In genomic region chr2:42168459-42169099, GRCh38 we compare ENCODE assay signal across 9 cellular contexts. TPM values are rescaled to one million over a fixed set of nuclear protein-coding genes. Genes with fewer than 3 reads are reported as not detected.
DNase-seq lines count a peak whose midpoint lies in the region; ATAC-seq, FAIRE-seq and TF ChIP-seq lines count a peak whose summit lies in the region.
"Had no signal": no experiment of that assay in that cellular context is flagged by ENCODE, and none has a peak within 500 bp of the region (broad histone marks: within the 10 kb centered on the region; RNA-seq: fewer than 3 reads in every experiment).

No MANE protein-coding gene starts in this region.

- H3K4me2 ChIP-seq in astrocyte (ENCODE audit: low read length) = peak overlapping the region; percentile 80
- peak overlapping the region; percentile 48 for H3K4me2 ChIP-seq in HepG2 (ENCODE audit: low read depth, low read length)

- H3K4me1 Mint-ChIP-seq in activated CD8-positive, alpha-beta T cell treated with anti-CD3 and anti-CD28 coated beads, Interleukin-2, amount 10 ng/mL, durations not matched to agents 7 days and 5 days (ENCODE audit: low read depth) = peaks cover 20% of the 10 kb centered on the region
- peaks cover 20% of the 10 kb centered on the region for H3K4me1 Mint-ChIP-seq in activated CD8-positive, alpha-beta T cell treated with anti-CD3 and anti-CD28 coated beads for 36 hours (ENCODE audit: low read depth)
- peaks cover 10% of the 10 kb centered on the region for H3K4me1 Mint-ChIP-seq in astrocyte (ENCODE audit: low read depth, unreplicated experiment)

- H3K4me3 ChIP-seq in astrocyte (ENCODE audit: insufficient read depth, low read depth, low read length) = peak overlapping the region; percentile 48
- H3K4me3 ChIP-seq in HepG2 (replicated peaks in 1 of 3; ENCODE audit: insufficient read depth in 1 of 3, low read depth in 2 of 3, low read length in 3 of 3) = peak overlapping the region in 1 of 3 experiments; percentile 11; a peak in 1 of 6 replicates
- peak overlapping the region; percentile 45 for H3K4me3 ChIP-seq in thoracic aorta

- ATAC-seq in activated CD8-positive, alpha-beta T cell treated with anti-CD3 and anti-CD28 coated beads, Interleukin-2, amount 10 ng/mL, durations not matched to agents 7 days and 5 days = no peak
- ATAC-seq in activated CD8-positive, alpha-beta T cell treated with anti-CD3 and anti-CD28 coated beads for 36 hours = no peak
- ATAC-seq in HepG2 = no peak
- no peak for ATAC-seq in thoracic aorta (ENCODE audit: insufficient number of reproducible peaks, low FRiP score, low read depth)

- CTCF ChIA-PET in activated CD8-positive, alpha-beta T cell treated with anti-CD3 and anti-CD28 coated beads, Interleukin-2, amount 10 ng/mL, durations not matched to agents 7 days and 5 days (lab: Charles Lee) = interaction anchor here (0.9 to 1.3 kb wide), 2 partner anchors 26 to 73 kb away, joined by 3 to 6 read pairs; no protein-coding TSS in a partner anchor
- CTCF ChIA-PET in activated CD8-positive, alpha-beta T cell treated with anti-CD3 and anti-CD28 coated beads for 36 hours (lab: Charles Lee) = interaction anchor here (0.8 to 1.6 kb wide), 3 partner anchors 14 to 63 kb away, joined by 3 to 5 read pairs (median 3); no protein-coding TSS in a partner anchor
- CTCF ChIA-PET in HepG2 (lab: Yijun Ruan, JAX; ENCODE audit: low intra/inter-chr PET ratio, low total read pairs) = no interaction called here

- H3K9me3 ChIP-seq in astrocyte (ENCODE audit: insufficient read depth, low read depth, low read length) (no peaks in the 10 kb centered on the region), HepG2 (ENCODE audit: low read length) (no peaks in the 10 kb centered on the region), thoracic aorta (no peaks in the 10 kb centered on the region)
- H3K9me3 ChIP-seq: BE2C had no signal

- H3K4me1 ChIP-seq in astrocyte (ENCODE audit: insufficient read depth, low read length) (peaks cover 14% of the 10 kb centered on the region), HepG2 (ENCODE audit: insufficient read depth, low read length) (peaks cover 38% of the 10 kb centered on the region), thoracic aorta (ENCODE audit: control insufficient read depth in 1 of 2, low read depth in 2 of 2) (peaks cover 18 to 44% of the 10 kb centered on the region in 2 donors)

- H3K27me3 Mint-ChIP-seq in activated CD8-positive, alpha-beta T cell treated with anti-CD3 and anti-CD28 coated beads, Interleukin-2, amount 10 ng/mL, durations not matched to agents 7 days and 5 days (ENCODE audit: low read depth) = peaks cover 2% of the 10 kb centered on the region
- no peaks in the 10 kb centered on the region for H3K27me3 Mint-ChIP-seq in activated CD8-positive, alpha-beta T cell treated with anti-CD3 and anti-CD28 coated beads for 36 hours
- no peaks in the 10 kb centered on the region for H3K27me3 Mint-ChIP-seq in astrocyte (ENCODE audit: low read depth, unreplicated experiment)

- no TSS peak for BruUV-seq in HepG2 (replicated peaks; lab: Mats Ljungman, UMichigan)

- TF ChIP-seq POLR2A in HepG2 (IDR thresholded peaks at IDR 0.05; ENCODE audit: insufficient read depth in 1 of 2, low read depth in 2 of 2, low read length in 2 of 2) = no peak

- no peaks in the 10 kb centered on the region for H3K36me3 ChIP-seq in astrocyte (ENCODE audit: insufficient read depth, low read length)
- peaks cover 1 to 22% of the 10 kb centered on the region in 2 experiments; a peak in 3 of 5 replicates for H3K36me3 ChIP-seq in HepG2 (replicated peaks in 1 of 2; ENCODE audit: control insufficient read depth in 1 of 2, insufficient read depth in 2 of 2, low read length in 2 of 2)
- no peaks in the 10 kb centered on the region for H3K36me3 ChIP-seq in thoracic aorta

- H3K27ac ChIP-seq in astrocyte (ENCODE audit: low read depth, low read length) = no peak overlapping the region
- H3K27ac ChIP-seq in HepG2 (ENCODE audit: extremely low read length, insufficient read depth, low read length) = peak overlapping the region; percentile 32
- H3K27ac ChIP-seq in thoracic aorta = peak overlapping the region; percentile 65 to 78

- no peak for TF ChIP-seq CTCF in activated CD8-positive, alpha-beta T cell treated with anti-CD3 and anti-CD28 coated beads for 36 hours (IDR thresholded peaks at IDR 0.05)
- TF ChIP-seq CTCF in astrocyte (IDR thresholded peaks at IDR 0.05; ENCODE audit: insufficient read depth, low read depth, low read length) (no peak), HepG2 (CRISPR knock-in tag; IDR thresholded peaks at IDR 0.05) (no peak; the same call in 1 of the 2 replicates), thoracic aorta (IDR thresholded peaks at IDR 0.05) (no peak), GM20000 (IDR thresholded peaks at IDR 0.05; ENCODE audit: extremely low read depth, missing control alignments) (no peak)

- H3K4me3 Mint-ChIP-seq in activated CD8-positive, alpha-beta T cell treated with anti-CD3 and anti-CD28 coated beads, Interleukin-2, amount 10 ng/mL, durations not matched to agents 7 days and 5 days = no peak overlapping the region
- H3K4me3 Mint-ChIP-seq in activated CD8-positive, alpha-beta T cell treated with anti-CD3 and anti-CD28 coated beads for 36 hours = no peak overlapping the region
- H3K4me3 Mint-ChIP-seq in astrocyte (ENCODE audit: unreplicated experiment) = peak overlapping the region; percentile 83

- TF ChIP-seq EP300 in HepG2 (IDR thresholded peaks at IDR 0.05; ENCODE audit: low read depth in 2 of 2, low read length in 2 of 2) (no peak), HepG2 (CRISPR knock-in tag; IDR thresholded peaks at IDR 0.05; ENCODE audit: borderline replicate concordance) (no peak; the same call in 1 of the 2 replicates)

- peak overlapping the region; percentile 36 for H3K9ac ChIP-seq in astrocyte (ENCODE audit: low read length)
- H3K9ac ChIP-seq in HepG2 (ENCODE audit: insufficient read depth, low read depth, low read length) = peak overlapping the region; percentile 41

- TF ChIP-seq RAD21 in HepG2 (CRISPR knock-in tag; IDR thresholded peaks at IDR 0.05) = no peak

- intact Hi-C loops in activated CD8-positive, alpha-beta T cell treated with anti-CD3 and anti-CD28 coated beads for 36 hours (cut with micrococcal nuclease) = no loop called here
- intact Hi-C loops in HepG2 (cut with micrococcal nuclease; ENCODE audit: unreplicated experiment) = loop anchor here (1.0 kb wide), 1 partner anchor 72 kb away; no protein-coding TSS in a partner anchor

- H2AFZ ChIP-seq in astrocyte (ENCODE audit: low read depth, low read length) (peak overlapping the region; percentile 94), HepG2 (ENCODE audit: low read length) (no peak overlapping the region)

- H4K20me1 ChIP-seq in astrocyte (ENCODE audit: insufficient read depth, low read length) (peaks cover 27% of the 10 kb centered on the region), HepG2 (ENCODE audit: insufficient read depth, low read length) (peaks cover 10% of the 10 kb centered on the region)

- peaks cover 6% of the 10 kb centered on the region for H3K36me3 Mint-ChIP-seq in activated CD8-positive, alpha-beta T cell treated with anti-CD3 and anti-CD28 coated beads, Interleukin-2, amount 10 ng/mL, durations not matched to agents 7 days and 5 days (ENCODE audit: low read depth)
- H3K36me3 Mint-ChIP-seq in activated CD8-positive, alpha-beta T cell treated with anti-CD3 and anti-CD28 coated beads for 36 hours (ENCODE audit: low read depth) = peaks cover 2% of the 10 kb centered on the region
- no peaks in the 10 kb centered on the region for H3K36me3 Mint-ChIP-seq in astrocyte (ENCODE audit: low read depth, unreplicated experiment)

- H3K9me3 Mint-ChIP-seq in activated CD8-positive, alpha-beta T cell treated with anti-CD3 and anti-CD28 coated beads, Interleukin-2, amount 10 ng/mL, durations not matched to agents 7 days and 5 days (ENCODE audit: insufficient read depth) = no peaks in the 10 kb centered on the region
- no peaks in the 10 kb centered on the region for H3K9me3 Mint-ChIP-seq in activated CD8-positive, alpha-beta T cell treated with anti-CD3 and anti-CD28 coated beads for 36 hours
- H3K9me3 Mint-ChIP-seq in astrocyte (ENCODE audit: unreplicated experiment) = no peaks in the 10 kb centered on the region

- no peaks in the 10 kb centered on the region for H3K27me3 ChIP-seq in astrocyte (ENCODE audit: insufficient read depth, low read length)
- no peaks in the 10 kb centered on the region; a peak in 1 of 5 replicates for H3K27me3 ChIP-seq in HepG2 (ENCODE audit: control insufficient read depth in 1 of 2, insufficient read depth in 2 of 2, low read length in 2 of 2)
- H3K27me3 ChIP-seq in thoracic aorta (replicated peaks; ENCODE audit: insufficient read depth) = no peaks in the 10 kb centered on the region
- H3K27me3 ChIP-seq: BE2C had no signal

- POLR2A ChIA-PET in activated CD8-positive, alpha-beta T cell treated with anti-CD3 and anti-CD28 coated beads, Interleukin-2, amount 10 ng/mL, durations not matched to agents 7 days and 5 days (lab: Charles Lee) = interaction anchor here (0.6 to 4.1 kb wide), 3 partner anchors 29 to 62 kb away, joined by 3 to 37 read pairs (median 9); no protein-coding TSS in a partner anchor
- POLR2A ChIA-PET in activated CD8-positive, alpha-beta T cell treated with anti-CD3 and anti-CD28 coated beads for 36 hours (lab: Charles Lee) = interaction anchor here (1.0 to 3.7 kb wide), 2 partner anchors 14 to 36 kb away, joined by 3 to 17 read pairs; no protein-coding TSS in a partner anchor
- POLR2A ChIA-PET in HepG2 (lab: Yijun Ruan, JAX) = interaction anchor here (0.6 to 1.0 kb wide), 10 partner anchors 11 to 303 kb away, joined by 3 to 15 read pairs (median 5); no protein-coding TSS in a partner anchor

- no peak overlapping the region for H3K27ac Mint-ChIP-seq in activated CD8-positive, alpha-beta T cell treated with anti-CD3 and anti-CD28 coated beads, Interleukin-2, amount 10 ng/mL, durations not matched to agents 7 days and 5 days
- no peak overlapping the region for H3K27ac Mint-ChIP-seq in activated CD8-positive, alpha-beta T cell treated with anti-CD3 and anti-CD28 coated beads for 36 hours
- peak overlapping the region; percentile 58 for H3K27ac Mint-ChIP-seq in astrocyte (ENCODE audit: unreplicated experiment)

- DNase-seq in activated CD8-positive, alpha-beta T cell treated with anti-CD3 and anti-CD28 coated beads, Interleukin-2, amount 10 ng/mL, durations not matched to agents 7 days and 5 days = peak; percentile 24
- DNase-seq in activated CD8-positive, alpha-beta T cell treated with anti-CD3 and anti-CD28 coated beads for 36 hours = no peak
- no peak for DNase-seq in astrocyte (ENCODE audit: low read depth)
- no peak for DNase-seq in HepG2 (ENCODE audit: low spot score)
- DNase-seq in thoracic aorta (ENCODE audit: low spot score) = no peak
- no peak for DNase-seq in NCI-H2081 (lab: John Stamatoyannopoulos, UW)
- DNase-seq in SIG-M5 (lab: John Stamatoyannopoulos, UW) = no peak
- no peak for DNase-seq in GM20000 (ENCODE audit: low spot score)

- in situ Hi-C loops in HepG2 (cut with HindIII; ENCODE audit: extremely low pct_ligation_motif_present, low pct_unique_long_range_greater_than_20kb) = no loop called here

- WGBS in HepG2 (ENCODE audit: low lambda C conversion rate) = 88% methylated on average over 16 of the region's 16 CpGs

- peaks cover 43% of the 10 kb centered on the region for H3K79me2 ChIP-seq in astrocyte (ENCODE audit: insufficient read depth, low read length)
- peaks cover 51% of the 10 kb centered on the region for H3K79me2 ChIP-seq in HepG2 (ENCODE audit: insufficient read depth, low read length)

- no peak for FAIRE-seq in astrocyte (lab: Jason Lieb, UNC)
- no peak for FAIRE-seq in HepG2 (lab: Jason Lieb, UNC)

RNA-seq across cellular contexts. Expression of gene EML4, which starts 0.6 kb away (rescaled TPM):
- total RNA-seq in activated CD8-positive, alpha-beta T cell treated with anti-CD3 and anti-CD28 coated beads, Interleukin-2, amount 10 ng/mL, durations not matched to agents 7 days and 5 days = 10 to 100 TPM; 88.0 to 89.7 TPM
- total RNA-seq in activated CD8-positive, alpha-beta T cell treated with anti-CD3 and anti-CD28 coated beads for 36 hours = 10 to 100 TPM; 58.2 to 59.7 TPM
- total RNA-seq in astrocyte = 68.2 and 71.9 TPM in 2 replicates
- 243 and 362 TPM in 2 replicates for total RNA-seq in HepG2 (2016; rRNA removed; fragmentation: Illumina TruSeq; extraction: Trizol)
- 33.1 and 38.2 TPM in 2 replicates for total RNA-seq in HepG2 (2016; cell fraction: cytosol; rRNA removed; fragmentation: Illumina TruSeq; extraction: Trizol; ENCODE audit: low read depth)
- 236 and 353 TPM in 2 replicates for total RNA-seq in HepG2 (2016; cell fraction: insoluble cytoplasmic fraction; rRNA removed; fragmentation: Illumina TruSeq; extraction: Trizol)
- 84.2 and 89.8 TPM in 2 replicates for total RNA-seq in HepG2 (2016; cell fraction: membrane; rRNA removed; fragmentation: Illumina TruSeq; extraction: Trizol)
- total RNA-seq in HepG2 (2016; cell fraction: nucleus; rRNA removed; fragmentation: Illumina TruSeq; extraction: Trizol) = 261 and 283 TPM in 2 replicates
- polyA plus RNA-seq in HepG2 (2011; rRNA removed) = 355 and 476 TPM in 2 replicates
- polyA plus RNA-seq in HepG2 (2011; cell fraction: cytosol; rRNA removed) = 199 and 296 TPM in 2 replicates
- polyA plus RNA-seq in HepG2 (2011; cell fraction: nucleus; rRNA removed) = 364 and 369 TPM in 2 replicates
- 244 and 400 TPM in 2 replicates for polyA plus RNA-seq in HepG2 (2012)
- polyA plus RNA-seq in HepG2 (2016; cell fraction: cytosol; fragmentation: Illumina TruSeq; extraction: Trizol; ENCODE audit: low read depth) = 6.9 and 8.0 TPM in 2 replicates
- 247 and 266 TPM in 2 replicates for polyA plus RNA-seq in HepG2 (2016; cell fraction: insoluble cytoplasmic fraction; fragmentation: Illumina TruSeq; extraction: Trizol; ENCODE audit: low read depth)
- polyA plus RNA-seq in HepG2 (2016; cell fraction: membrane; fragmentation: Illumina TruSeq; extraction: Trizol; ENCODE audit: low read depth) = 32.1 and 33.7 TPM in 2 replicates
- polyA plus RNA-seq in HepG2 (2016; cell fraction: nucleus; fragmentation: Illumina TruSeq; extraction: Trizol; ENCODE audit: insufficient read depth, low read depth) = 219 and 231 TPM in 2 replicates
- 36.9 and 556 TPM in 2 replicates for polyA minus RNA-seq in HepG2 (2011; rRNA and poly(A)+ RNA removed; ENCODE audit: low replicate concordance)
- 400 and 421 TPM in 2 replicates for polyA minus RNA-seq in HepG2 (2011; cell fraction: cytosol; rRNA and poly(A)+ RNA removed)
- 1,279 and 1,350 TPM in 2 replicates for polyA minus RNA-seq in HepG2 (2011; cell fraction: nucleus; rRNA and poly(A)+ RNA removed)
- 10 to 100 TPM; 32.8 to 59.9 TPM for total RNA-seq in thoracic aorta
